ENCODE assay signal across 36 cellular contexts in genomic region chr10:43099928-43100327, GRCh38. TPM values are rescaled to one million over a fixed set of nuclear protein-coding genes. Genes with fewer than 3 reads are reported as not detected.
"Had no signal": no experiment of that assay in that cellular context is flagged by ENCODE, and none has a peak within 500 bp of the region (broad histone marks: within the 10 kb centered on the region; RNA-seq: fewer than 3 reads in every experiment).

No MANE protein-coding gene starts in this region.

- H3K27me3 ChIP-seq: MG63 had no signal

- H3K9me3 ChIP-seq: MG63 had no signal

- H3K9ac ChIP-seq: KMS-11 had no signal

- H3K4me2 ChIP-seq: KMS-11 had no signal

- H3K4me3 ChIP-seq: MG63 had no signal

- H3K27ac ChIP-seq: KMS-11 had no signal

- H3K36me3 ChIP-seq: MG63 had no signal

- DNase-seq: Karpas-422, Kasumi-1, KG1, MG63, MM.1S, MV-4-11, NCI-H1048, NCI-H1092, NCI-H1092 treated with DMSO at 0.1 percent for 48 hours, NCI-H1105, NCI-H1105 treated with DMSO at 0.1 percent for 48 hours, NCI-H1417, NCI-H1417 treated with DMSO at 0.1 percent for 48 hours, NCI-H1436, NCI-H1436 treated with DMSO at 0.1 percent for 48 hours, NCI-H146, NCI-H1694, NCI-H1694 treated with DMSO at 0.1 percent for 48 hours, NCI-H187, NCI-H187 treated with DMSO at 0.1 percent for 48 hours, NCI-H1930, NCI-H2029, NCI-H2029 treated with DMSO at 0.1 percent for 48 hours, NCI-H2081, NCI-H2081 treated with DMSO at 0.1 percent for 48 hours, NCI-H2107, NCI-H2171, NCI-H2171 treated with DMSO at 0.1 percent for 48 hours, NCI-H2227 treated with DMSO at 0.1 percent for 48 hours, NCI-H226, NCI-H345, NCI-H446, NCI-H446 treated with DMSO at 0.1 percent for 48 hours had no signal

RNA-seq across cellular contexts. Expression of gene RET, which starts 23.1 kb away (rescaled TPM):
- total RNA-seq: LHCN-M2, MCF 10A had no signal
